ENCODE assay signal across 12 cellular contexts in the genomic region with DNA sequence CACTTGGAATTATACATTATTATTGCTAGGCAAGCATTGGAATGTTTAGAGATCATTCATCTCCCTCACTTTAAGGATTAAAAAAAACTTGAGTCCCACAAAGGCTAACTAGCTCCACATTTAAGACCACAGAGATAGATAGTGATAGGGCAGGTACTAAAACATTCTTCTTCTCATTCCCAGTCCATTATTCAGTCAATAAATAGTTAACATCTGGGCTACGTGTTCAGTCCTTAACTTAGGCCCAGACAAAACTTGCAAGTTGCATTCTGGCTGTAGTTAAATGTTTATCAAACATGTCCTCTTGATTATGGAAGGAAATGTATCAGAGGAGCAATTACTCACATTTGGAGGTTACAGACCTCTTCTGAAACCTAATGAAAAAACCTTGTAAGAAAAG. TPM values are rescaled to one million over a fixed set of nuclear protein-coding genes. Genes with fewer than 3 reads are reported as not detected.
DNase-seq lines count a peak whose midpoint lies in the region; ATAC-seq, FAIRE-seq and TF ChIP-seq lines count a peak whose summit lies in the region.
"Had no signal": no experiment of that assay in that cellular context is flagged by ENCODE, and none has a peak within 500 bp of the region (broad histone marks: within the 10 kb centered on the region; RNA-seq: fewer than 3 reads in every experiment).

No MANE protein-coding gene starts in this region.

- TF ChIP-seq CTCF in AG09309 (IDR thresholded peaks at IDR 0.05; ENCODE audit: control insufficient read depth, insufficient read depth, low read depth, low read length, missing control alignments) (no peak), foreskin fibroblast (IDR thresholded peaks at IDR 0.05; ENCODE audit: low read depth, low read length) (no peak), sigmoid colon (IDR thresholded peaks at IDR 0.05) (no peak)

- peaks cover 26% of the 10 kb centered on the region for H3K36me3 ChIP-seq in SJSA1
- H3K36me3 ChIP-seq in sigmoid colon, result peaks cover 0 to 5% (median 0%) of the 10 kb centered on the region in 4 donors

- ATAC-seq in GM21737 (IDR thresholded peaks at IDR 0.05; ENCODE audit: unreplicated experiment), result no peak

- no peaks in the 10 kb centered on the region for H3K27me3 ChIP-seq in SJSA1 (replicated peaks)
- H3K27me3 ChIP-seq in sigmoid colon, result no peaks in the 10 kb centered on the region

- H3K4me3 ChIP-seq in AG09309 (ENCODE audit: control insufficient read depth, low read depth, low read length), result peak overlapping the region; percentile 71; the same call in 1 of the 2 replicates
- H3K4me3 ChIP-seq in SJSA1, result peak overlapping the region; percentile 56
- H3K4me3 ChIP-seq in foreskin fibroblast (ENCODE audit: low read depth in 1 of 2, low read length in 2 of 2), result peak overlapping the region; percentile 77 to 86
- H3K4me3 ChIP-seq in sigmoid colon, result peak overlapping the region; percentile 49 to 74 (median 63)

- intact Hi-C loops in sigmoid colon (cut with DNase I), result loop anchor here (5.0 kb wide), 1 partner anchor 78 kb away; the partner anchor contains the start of gene BET1

- no peak for FAIRE-seq in GM12892 (lab: Jason Lieb, UNC)
- FAIRE-seq: colon had no signal

- no peak for TF ChIP-seq POLR2A in sigmoid colon (IDR thresholded peaks at IDR 0.05)
- TF ChIP-seq POLR2A in GM12892 (IDR thresholded peaks at IDR 0.05; ENCODE audit: low read depth, low read length), result no peak

- 39 to 46% methylated on average over 1 of the region's 1 CpG for WGBS in sigmoid colon, 2 donors

- DNase-seq in AG09309 (ENCODE audit: low read depth), result no peak
- DNase-seq in SJSA1 (ENCODE audit: low read depth in 1 of 2, low spot score in 2 of 2), result no peak
- peak in 1 of 2 donors; percentile 39 for DNase-seq in foreskin fibroblast
- no peak for DNase-seq in sigmoid colon
- no peak for DNase-seq in NCI-H2171 (lab: John Stamatoyannopoulos, UW)
- DNase-seq in GM12892 (ENCODE audit: insufficient read length), result no peak
- DNase-seq in hypothalamus (lab: John Stamatoyannopoulos, UW), result no peak
- DNase-seq: CD4-positive, CD25-positive, alpha-beta regulatory T cell; posterior cingulate gyrus had no signal

- H3K9me3 ChIP-seq in SJSA1 (replicated peaks) (no peaks in the 10 kb centered on the region), sigmoid colon (no peaks in the 10 kb centered on the region)

- H3K4me1 ChIP-seq in SJSA1 (replicated peaks) (peaks cover 25% of the 10 kb centered on the region), sigmoid colon (peaks cover 0 to 61% (median 23%) of the 10 kb centered on the region in 4 donors)

- TF ChIP-seq EP300 in sigmoid colon (IDR thresholded peaks at IDR 0.05), result no peak

- H3K27ac ChIP-seq in SJSA1, result no peak overlapping the region
- H3K27ac ChIP-seq in sigmoid colon, result peak overlapping the region; percentile 85 to 92 (median 88)

RNA-seq across cellular contexts. Expression of gene GNG11, which starts 2.4 kb away (rescaled TPM):
- 29.0 and 30.6 TPM in 2 replicates for total RNA-seq in SJSA1 (2014; rRNA removed; shearing (Covaris generic))
- 10 to 100 TPM; 12.9 to 26.8 (median 18.9) TPM for total RNA-seq in sigmoid colon
- 10 to 100 TPM in 1 of 3 donors, 1 to 10 TPM in 2; 8.1 to 34.2 (median 8.1) TPM for polyA plus RNA-seq in sigmoid colon
- polyA plus RNA-seq in GM12892 (2012; ENCODE audit: missing spikeins), result 0.30 TPM
- polyA plus RNA-seq: CD4-positive, CD25-positive, alpha-beta regulatory T cell had no signal

RNA-seq across cellular contexts. Expression of gene GNGT1, which starts 17.6 kb away (rescaled TPM):
- total RNA-seq in SJSA1 (2014; rRNA removed; shearing (Covaris generic)), result not detected in 2 replicates
- total RNA-seq in sigmoid colon, result not detected
- not detected for polyA plus RNA-seq in sigmoid colon
- polyA plus RNA-seq in GM12892 (2012; ENCODE audit: missing spikeins), result not detected
- total RNA-seq: CD4-positive, CD25-positive, alpha-beta regulatory T cell; M059J had no signal
- polyA plus RNA-seq: CD4-positive, CD25-positive, alpha-beta regulatory T cell had no signal

RNA-seq across cellular contexts. Expression of gene TFPI2, which starts 33.4 kb away (rescaled TPM):
- total RNA-seq in SJSA1 (2014; rRNA removed; shearing (Covaris generic)), result 13.8 and 17.4 TPM in 2 replicates
- total RNA-seq in sigmoid colon, result 1 to 10 TPM in 3 of 4 donors, under 1 TPM in 1; 0.55 to 5.0 (median 3.7) TPM
- 1 to 10 TPM; 1.3 to 2.5 (median 1.8) TPM for polyA plus RNA-seq in sigmoid colon
- polyA plus RNA-seq in GM12892 (2012; ENCODE audit: missing spikeins), result 0.51 TPM
- polyA plus RNA-seq: CD4-positive, CD25-positive, alpha-beta regulatory T cell had no signal
